ENCODE assay signal across 8 cellular contexts in the genomic region with DNA sequence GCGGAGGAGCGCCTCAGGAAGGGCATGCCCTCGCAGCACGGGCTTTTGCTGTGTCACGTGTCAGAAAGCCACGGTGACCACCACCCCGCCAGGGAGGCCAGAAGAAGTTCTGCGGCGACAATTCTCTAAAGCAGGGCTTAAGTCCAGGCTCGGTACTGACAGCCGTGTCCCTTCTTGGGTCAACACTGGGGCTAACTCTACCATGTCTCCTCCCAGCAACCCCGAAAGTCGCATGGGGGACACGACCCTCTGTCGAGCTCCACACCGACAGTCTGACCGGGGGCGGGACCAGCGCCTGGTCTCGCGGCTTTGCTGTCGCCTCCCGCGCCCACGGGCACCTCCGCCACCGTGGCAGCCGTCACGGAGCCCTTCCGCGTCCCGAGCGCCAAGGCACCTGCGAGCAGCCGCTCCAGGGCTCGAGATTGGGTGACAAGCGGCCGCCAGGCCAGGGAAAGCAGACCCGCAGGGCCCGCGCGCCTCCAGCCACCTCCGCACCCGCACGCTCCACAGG. TPM values are rescaled to one million over a fixed set of nuclear protein-coding genes. Genes with fewer than 3 reads are reported as not detected.
A peak's percentile ranks its signal among the peaks of the same experiment; 100 is the strongest.
DNase-seq lines count a peak whose midpoint lies in the region; ATAC-seq and TF ChIP-seq lines count a peak whose summit lies in the region.

No MANE protein-coding gene starts in this region.

- DNase-seq in COLO668 (lab: John Stamatoyannopoulos, UW; ENCODE audit: unreplicated experiment) (peak; percentile 62), T-helper 2 cell (peak; percentile 3 to 37 (median 13)), choroid plexus epithelial cell (ENCODE audit: low read depth) (peak; percentile 34), NCI-H1048 (lab: John Stamatoyannopoulos, UW) (no peak)
- DNase-seq in stimulated activated CD4-positive, alpha-beta T cell treated with anti-CD3 and anti-CD28 coated beads, TNF-alpha, amount 100 ng/mL, for 48 hours (ENCODE audit: low read depth in 3 of 3) = peak in 2 of 3 donors; percentile 8 to 12

- H3K4me1 ChIP-seq in liver (ENCODE audit: control insufficient read depth in 4 of 4, insufficient read depth in 4 of 4, low read length in 3 of 4) = peaks cover 0 to 15% (median 9%) of the 10 kb centered on the region in 4 donors

- H3K4me3 ChIP-seq in choroid plexus epithelial cell (ENCODE audit: low read depth, low read length) (peak overlapping the region; percentile 91), liver (ENCODE audit: low read depth in 1 of 3, low read length in 3 of 3) (peak overlapping the region; percentile 77 to 99 (median 96))

- no peaks in the 10 kb centered on the region for H3K9me3 ChIP-seq in liver (ENCODE audit: control insufficient read depth in 4 of 4, low read length in 3 of 4)

- no peaks in the 10 kb centered on the region for H3K27me3 ChIP-seq in liver (ENCODE audit: control insufficient read depth in 4 of 4, insufficient read depth in 4 of 4, low read length in 3 of 4)

- ATAC-seq in GM19452 (IDR thresholded peaks at IDR 0.05; ENCODE audit: unreplicated experiment) (peak; percentile 6), HG03558 (IDR thresholded peaks at IDR 0.05; ENCODE audit: extremely low read depth, unreplicated experiment) (peak; percentile 9)

- peak overlapping the region; percentile 95 to 98 for H3K9ac ChIP-seq in liver (ENCODE audit: low read depth in 1 of 2, low read length in 2 of 2)

- WGBS in liver = under 1% methylated on average over 45 of the region's 45 CpGs

- no peak for TF ChIP-seq CTCF in choroid plexus epithelial cell (conservative IDR thresholded peaks at IDR 0.05; ENCODE audit: low read depth, low read length)
- TF ChIP-seq CTCF in liver (IDR thresholded peaks at IDR 0.05; ENCODE audit: low read depth, low read length, missing input control) = no peak

- peak in 1 of 2 donors; percentile 24 for TF ChIP-seq RAD21 in liver (IDR thresholded peaks at IDR 0.05)

- H3K27ac ChIP-seq in liver (ENCODE audit: low read depth in 1 of 2, low read length in 2 of 2) = peak overlapping the region; percentile 98 to 100

- H3K36me3 ChIP-seq in liver (ENCODE audit: control insufficient read depth in 4 of 4, insufficient read depth in 3 of 4, low read depth in 1 of 4, low read length in 3 of 4) = peaks cover 0 to 2% (median 0%) of the 10 kb centered on the region in 4 donors

TF ChIP-seq in liver, 16 proteins besides CTCF, POLR2A, EP300 and RAD21:
- TF ChIP-seq, protein P1, sequence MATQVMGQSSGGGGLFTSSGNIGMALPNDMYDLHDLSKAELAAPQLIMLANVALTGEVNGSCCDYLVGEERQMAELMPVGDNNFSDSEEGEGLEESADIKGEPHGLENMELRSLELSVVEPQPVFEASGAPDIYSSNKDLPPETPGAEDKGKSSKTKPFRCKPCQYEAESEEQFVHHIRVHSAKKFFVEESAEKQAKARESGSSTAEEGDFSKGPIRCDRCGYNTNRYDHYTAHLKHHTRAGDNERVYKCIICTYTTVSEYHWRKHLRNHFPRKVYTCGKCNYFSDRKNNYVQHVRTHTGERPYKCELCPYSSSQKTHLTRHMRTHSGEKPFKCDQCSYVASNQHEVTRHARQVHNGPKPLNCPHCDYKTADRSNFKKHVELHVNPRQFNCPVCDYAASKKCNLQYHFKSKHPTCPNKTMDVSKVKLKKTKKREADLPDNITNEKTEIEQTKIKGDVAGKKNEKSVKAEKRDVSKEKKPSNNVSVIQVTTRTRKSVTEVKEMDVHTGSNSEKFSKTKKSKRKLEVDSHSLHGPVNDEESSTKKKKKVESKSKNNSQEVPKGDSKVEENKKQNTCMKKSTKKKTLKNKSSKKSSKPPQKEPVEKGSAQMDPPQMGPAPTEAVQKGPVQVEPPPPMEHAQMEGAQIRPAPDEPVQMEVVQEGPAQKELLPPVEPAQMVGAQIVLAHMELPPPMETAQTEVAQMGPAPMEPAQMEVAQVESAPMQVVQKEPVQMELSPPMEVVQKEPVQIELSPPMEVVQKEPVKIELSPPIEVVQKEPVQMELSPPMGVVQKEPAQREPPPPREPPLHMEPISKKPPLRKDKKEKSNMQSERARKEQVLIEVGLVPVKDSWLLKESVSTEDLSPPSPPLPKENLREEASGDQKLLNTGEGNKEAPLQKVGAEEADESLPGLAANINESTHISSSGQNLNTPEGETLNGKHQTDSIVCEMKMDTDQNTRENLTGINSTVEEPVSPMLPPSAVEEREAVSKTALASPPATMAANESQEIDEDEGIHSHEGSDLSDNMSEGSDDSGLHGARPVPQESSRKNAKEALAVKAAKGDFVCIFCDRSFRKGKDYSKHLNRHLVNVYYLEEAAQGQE (IDR thresholded peaks at IDR 0.05) = no peak
- TF ChIP-seq, protein P2, sequence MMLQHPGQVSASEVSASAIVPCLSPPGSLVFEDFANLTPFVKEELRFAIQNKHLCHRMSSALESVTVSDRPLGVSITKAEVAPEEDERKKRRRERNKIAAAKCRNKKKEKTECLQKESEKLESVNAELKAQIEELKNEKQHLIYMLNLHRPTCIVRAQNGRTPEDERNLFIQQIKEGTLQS (IDR thresholded peaks at IDR 0.05) = no peak
- no peak for TF ChIP-seq HNF4A (conservative IDR thresholded peaks at IDR 0.05)
- no peak for TF ChIP-seq HNF4G (IDR thresholded peaks at IDR 0.05)
- TF ChIP-seq NR2F2 (IDR thresholded peaks at IDR 0.05) = no peak
- TF ChIP-seq JUND (IDR thresholded peaks at IDR 0.05) = no peak
- no peak for TF ChIP-seq RXRA (IDR thresholded peaks at IDR 0.05)
- TF ChIP-seq GABPA (IDR thresholded peaks at IDR 0.05 in 1 of 2, conservative IDR thresholded peaks at IDR 0.05 in 1 of 2) = no peak
- no peak for TF ChIP-seq TAF1 (conservative IDR thresholded peaks at IDR 0.05)
- TF ChIP-seq EGR1 (IDR thresholded peaks at IDR 0.05; ENCODE audit: low read depth in 2 of 2) = no peak
- TF ChIP-seq FOXA1 (IDR thresholded peaks at IDR 0.05) = no peak
- TF ChIP-seq YY1 (IDR thresholded peaks at IDR 0.05) = no peak
- no peak for TF ChIP-seq FOXA2 (IDR thresholded peaks at IDR 0.05)
- TF ChIP-seq SP1 (IDR thresholded peaks at IDR 0.05) = no peak
- TF ChIP-seq, protein P3, sequence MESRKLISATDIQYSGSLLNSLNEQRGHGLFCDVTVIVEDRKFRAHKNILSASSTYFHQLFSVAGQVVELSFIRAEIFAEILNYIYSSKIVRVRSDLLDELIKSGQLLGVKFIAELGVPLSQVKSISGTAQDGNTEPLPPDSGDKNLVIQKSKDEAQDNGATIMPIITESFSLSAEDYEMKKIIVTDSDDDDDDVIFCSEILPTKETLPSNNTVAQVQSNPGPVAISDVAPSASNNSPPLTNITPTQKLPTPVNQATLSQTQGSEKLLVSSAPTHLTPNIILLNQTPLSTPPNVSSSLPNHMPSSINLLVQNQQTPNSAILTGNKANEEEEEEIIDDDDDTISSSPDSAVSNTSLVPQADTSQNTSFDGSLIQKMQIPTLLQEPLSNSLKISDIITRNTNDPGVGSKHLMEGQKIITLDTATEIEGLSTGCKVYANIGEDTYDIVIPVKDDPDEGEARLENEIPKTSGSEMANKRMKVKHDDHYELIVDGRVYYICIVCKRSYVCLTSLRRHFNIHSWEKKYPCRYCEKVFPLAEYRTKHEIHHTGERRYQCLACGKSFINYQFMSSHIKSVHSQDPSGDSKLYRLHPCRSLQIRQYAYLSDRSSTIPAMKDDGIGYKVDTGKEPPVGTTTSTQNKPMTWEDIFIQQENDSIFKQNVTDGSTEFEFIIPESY (IDR thresholded peaks at IDR 0.05) = no peak
- TF ChIP-seq, protein P4, sequence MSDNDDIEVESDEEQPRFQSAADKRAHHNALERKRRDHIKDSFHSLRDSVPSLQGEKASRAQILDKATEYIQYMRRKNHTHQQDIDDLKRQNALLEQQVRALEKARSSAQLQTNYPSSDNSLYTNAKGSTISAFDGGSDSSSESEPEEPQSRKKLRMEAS (IDR thresholded peaks at IDR 0.05) = no peak

RNA-seq across cellular contexts. Expression of a gene that starts 0.5 kb away (rescaled TPM):
- total RNA-seq in liver = 1 to 10 TPM; 4.7 to 5.0 TPM
- polyA plus RNA-seq in liver = 1 to 10 TPM; 1.5 to 1.8 TPM

RNA-seq across cellular contexts. Expression of a gene that starts 37.9 kb away (rescaled TPM):
- 1 to 10 TPM; 2.8 to 3.6 TPM for total RNA-seq in liver
- 1 to 10 TPM; 1.9 to 2.7 TPM for polyA plus RNA-seq in liver
